ENCODE assay signal across 8 cellular contexts in the genomic region with DNA sequence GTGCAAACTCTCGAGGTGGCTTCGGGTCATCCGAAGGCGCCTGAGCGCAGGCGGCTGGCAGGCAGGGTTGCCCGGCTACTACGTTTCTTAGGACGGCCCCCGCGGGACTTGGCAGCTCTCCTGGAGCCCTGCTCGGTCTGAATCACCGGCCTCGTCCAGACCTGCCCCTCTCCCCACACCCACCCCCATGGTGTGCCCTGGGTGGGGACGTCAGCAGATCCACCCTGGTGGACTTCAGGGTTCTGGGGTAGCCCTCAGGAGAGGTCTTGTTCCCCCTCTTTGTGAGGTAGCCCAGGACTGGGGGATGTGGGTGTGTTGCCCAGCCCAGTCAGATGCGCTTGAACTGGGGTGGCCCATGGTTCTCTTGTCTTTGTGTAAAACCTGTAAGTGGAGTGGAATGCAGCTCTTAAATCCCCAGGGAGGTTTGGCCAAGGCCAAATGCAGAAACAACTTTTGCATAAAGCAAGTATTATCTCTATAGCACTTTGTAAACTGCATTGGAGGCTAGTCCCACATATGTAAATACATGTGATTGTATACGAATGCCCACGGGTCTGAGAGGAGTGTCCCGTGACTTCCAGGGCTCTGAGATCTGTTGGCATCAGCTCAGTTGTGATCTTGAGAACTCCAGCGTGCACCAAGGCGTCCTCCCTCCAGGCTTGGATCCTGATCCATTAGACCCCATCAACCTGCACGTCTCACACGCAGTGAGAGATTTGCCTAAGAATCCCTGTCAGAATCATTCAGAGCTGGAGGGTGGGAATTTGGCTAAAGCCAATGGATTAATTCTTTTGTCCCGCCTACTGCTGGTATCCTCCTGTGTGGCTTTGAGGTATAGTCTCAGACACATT. TPM values are rescaled to one million over a fixed set of nuclear protein-coding genes. Genes with fewer than 3 reads are reported as not detected.
DNase-seq lines count a peak whose midpoint lies in the region; ATAC-seq and TF ChIP-seq lines count a peak whose summit lies in the region.

No MANE protein-coding gene starts in this region.

- no peak for TF ChIP-seq CTCF in NB4 (IDR thresholded peaks at IDR 0.05; ENCODE audit: low read depth, low read length)
- no peak for TF ChIP-seq CTCF in choroid plexus epithelial cell (conservative IDR thresholded peaks at IDR 0.05; ENCODE audit: low read depth, low read length)
- TF ChIP-seq CTCF in left lung (IDR thresholded peaks at IDR 0.05): no peak

- no peaks in the 10 kb centered on the region for H3K27me3 ChIP-seq in left lung
- no peaks in the 10 kb centered on the region for H3K27me3 ChIP-seq in stomach smooth muscle (ENCODE audit: control insufficient read depth in 1 of 2, insufficient read depth in 2 of 2, low read length in 2 of 2)

- H3K9ac ChIP-seq in stomach smooth muscle (ENCODE audit: low read length in 2 of 2): peak overlapping the region in 1 of 2 donors; percentile 89

- H3K9me3 ChIP-seq in left lung (no peaks in the 10 kb centered on the region), stomach smooth muscle (ENCODE audit: control insufficient read depth in 2 of 2, low read length in 2 of 2) (no peaks in the 10 kb centered on the region)

- peak; percentile 51 for DNase-seq in ELF-1 (ENCODE audit: low read depth, low spot score)
- DNase-seq in NB4 (ENCODE audit: low read depth): peak; percentile 21
- peak; percentile 75 for DNase-seq in choroid plexus epithelial cell (ENCODE audit: low read depth)
- DNase-seq in left lung: peak; percentile 77 to 88
- no peak for DNase-seq in T-helper 9 cell
- DNase-seq in superior temporal gyrus (ENCODE audit: extremely low spot score): no peak

- H3K36me3 ChIP-seq in left lung (peaks cover 0 to 19% of the 10 kb centered on the region in 2 donors), stomach smooth muscle (ENCODE audit: control insufficient read depth in 2 of 2, insufficient read depth in 2 of 2, low read length in 2 of 2) (no peaks in the 10 kb centered on the region)

- intact Hi-C loops in left lung (cut with DNase I): loop anchor here in 1 of 2 donors (5.0 kb wide), 1 partner anchor 198 kb away; no protein-coding TSS in a partner anchor

- peak overlapping the region; percentile 72 for H3K4me3 ChIP-seq in NB4 (ENCODE audit: low read depth, low read length)
- H3K4me3 ChIP-seq in choroid plexus epithelial cell (ENCODE audit: low read depth, low read length): peak overlapping the region; percentile 70
- peak overlapping the region; percentile 66 to 94 for H3K4me3 ChIP-seq in left lung
- peak overlapping the region; percentile 84 to 85 for H3K4me3 ChIP-seq in stomach smooth muscle (ENCODE audit: low read length in 2 of 2)

- H3K27ac ChIP-seq in left lung (peak overlapping the region; percentile 91 to 96), stomach smooth muscle (ENCODE audit: low read length) (peak overlapping the region; percentile 18)

- peaks cover 14 to 63% of the 10 kb centered on the region in 2 donors for H3K4me1 ChIP-seq in left lung
- peaks cover 33% of the 10 kb centered on the region for H3K4me1 ChIP-seq in stomach smooth muscle (ENCODE audit: control insufficient read depth, insufficient read depth, low read length)

- ATAC-seq in left lung (peak; percentile 12), HG02610 (IDR thresholded peaks at IDR 0.05; ENCODE audit: unreplicated experiment) (no peak)

- TF ChIP-seq POLR2A in NB4 (IDR thresholded peaks at IDR 0.05; ENCODE audit: extremely low read depth, insufficient read length): no peak

RNA-seq across cellular contexts. Expression of gene PFKFB3, which starts 1.8 kb away (rescaled TPM):
- total RNA-seq in left lung: 100 to 1,000 TPM in 1 of 2 donors, 10 to 100 TPM in 1; 41.8 to 120 TPM

Comparison
In these comparisons a context has a peak if more than half of its experiments do, and no peak if none do; other contexts are left out.
1. DNase-seq: peak in ELF-1 (single experiment), NB4 (single experiment), choroid plexus epithelial cell (single experiment) and left lung (2 of 2); none in T-helper 9 cell (single experiment) and superior temporal gyrus (single experiment).
2. Peak in every context shown above with its lines, with median percentiles within 50 percentile points of each other: H3K4me3 ChIP-seq.